ENCODE assay signal across 20 cellular contexts in the genomic region with DNA sequence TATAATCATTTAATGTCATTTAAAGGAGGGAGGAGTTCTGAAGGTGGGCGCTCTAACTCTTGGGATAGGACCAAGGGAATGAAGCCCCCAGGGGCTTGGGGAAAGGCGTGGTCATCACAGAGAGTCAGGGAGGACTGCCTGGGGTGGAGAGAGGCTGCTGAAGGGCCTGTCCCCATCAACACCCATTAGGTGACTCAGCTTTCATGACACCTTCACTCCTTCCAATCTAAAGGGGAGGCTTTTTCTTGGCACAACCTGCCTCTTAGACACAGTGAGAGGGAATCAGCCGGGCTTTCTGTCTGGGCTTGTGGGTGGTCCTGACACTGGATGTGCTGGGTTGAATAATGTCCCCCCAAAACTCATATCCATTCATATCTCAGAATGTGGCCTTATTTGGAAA.
"Had no signal": no experiment of that assay in that cellular context is flagged by ENCODE, and none has a peak within 500 bp of the region (broad histone marks: within the 10 kb centered on the region; RNA-seq: fewer than 3 reads in every experiment).

No MANE protein-coding gene starts in this region.

- H3K27ac Mint-ChIP-seq: activated naive CD4-positive, alpha-beta T cell treated with anti-CD3 and anti-CD28 coated beads for 36 hours; activated T-helper 17 cell treated with anti-CD3 and anti-CD28 coated beads, Interleukin-2, amount 50 U/mL, for 72 hours; mesothelial cell of epicardium; natural killer cell treated with Interleukin-12 subunit alpha and Interleukin-12 subunit beta and Interleukin-15 and Interleukin-18, amount 100 ng/mL, for 72 hours; T-helper 1 cell treated with Interleukin-12 subunit alpha and Interleukin-12 subunit beta and Interleukin-4 antibody, amounts not matched to agents 30 μg/mL and 1 μg/mL, for 36 hours had no signal

- DNase-seq: activated CD4-positive, alpha-beta T cell treated with anti-CD3 and anti-CD28 coated beads, Interleukin-2, amount 50 U/mL, for 4 hours; activated naive CD4-positive, alpha-beta T cell treated with anti-CD3 and anti-CD28 coated beads for 36 hours; body of pancreas; cerebellar nuclear complex; effector CD4-positive, alpha-beta T cell; hypothalamus; islet precursor cell; occipital lobe; retina; stimulated activated CD4-positive, alpha-beta T cell treated with anti-CD3 and anti-CD28 coated beads, Interleukin-15, amount 100 ng/mL, for 24 hours; stimulated activated CD4-positive, alpha-beta T cell treated with anti-CD3 and anti-CD28 coated beads, Interleukin-2, amount 100 ng/mL, for 48 hours; stimulated activated naive CD8-positive, alpha-beta T cell treated with anti-CD3 and anti-CD28 coated beads, Interleukin-15, amount 100 ng/mL, for 72 hours; trophoblast cell had no signal

- H3K4me3 Mint-ChIP-seq: activated naive CD4-positive, alpha-beta T cell treated with anti-CD3 and anti-CD28 coated beads for 36 hours; activated T-helper 17 cell treated with anti-CD3 and anti-CD28 coated beads, Interleukin-2, amount 50 U/mL, for 72 hours; mesothelial cell of epicardium; natural killer cell treated with Interleukin-12 subunit alpha and Interleukin-12 subunit beta and Interleukin-15 and Interleukin-18, amount 100 ng/mL, for 72 hours; T-helper 1 cell treated with Interleukin-12 subunit alpha and Interleukin-12 subunit beta and Interleukin-4 antibody, amounts not matched to agents 30 μg/mL and 1 μg/mL, for 36 hours had no signal

- H3K27me3 ChIP-seq: body of pancreas, suprapubic skin had no signal

- H3K4me3 ChIP-seq: body of pancreas, skin epidermis, suprapubic skin had no signal

- H3K9me3 Mint-ChIP-seq: activated naive CD4-positive, alpha-beta T cell treated with anti-CD3 and anti-CD28 coated beads for 36 hours; activated T-helper 17 cell treated with anti-CD3 and anti-CD28 coated beads, Interleukin-2, amount 50 U/mL, for 72 hours; natural killer cell treated with Interleukin-12 subunit alpha and Interleukin-12 subunit beta and Interleukin-15 and Interleukin-18, amount 100 ng/mL, for 72 hours; stimulated activated naive CD8-positive, alpha-beta T cell treated with anti-CD3 and anti-CD28 coated beads, Interleukin-15, amount 100 ng/mL, for 72 hours; T-helper 1 cell treated with Interleukin-12 subunit alpha and Interleukin-12 subunit beta and Interleukin-4 antibody, amounts not matched to agents 30 μg/mL and 1 μg/mL, for 36 hours had no signal

- ATAC-seq: activated T-helper 17 cell treated with anti-CD3 and anti-CD28 coated beads, Interleukin-2, amount 50 U/mL, for 72 hours; body of pancreas had no signal

- H3K36me3 Mint-ChIP-seq: mesothelial cell of epicardium; natural killer cell treated with Interleukin-12 subunit alpha and Interleukin-12 subunit beta and Interleukin-15 and Interleukin-18, amount 100 ng/mL, for 72 hours had no signal

- H3K27ac ChIP-seq: body of pancreas, skin epidermis, suprapubic skin, VCaP had no signal
